ENCODE assay signal across 1 cellular context in genomic region chr7:22859676-22860290, GRCh38.
TF ChIP-seq lines count a peak whose summit lies in the region.

No MANE protein-coding gene starts in this region.

TF ChIP-seq in SK-N-SH, 30 proteins besides CTCF, POLR2A, EP300 and RAD21 (continued from another document):
- no peak for TF ChIP-seq CHD2 (IDR thresholded peaks at IDR 0.05; ENCODE audit: low read length, partially characterized antibody)
- no peak for TF ChIP-seq TEAD4 (IDR thresholded peaks at IDR 0.05; ENCODE audit: borderline replicate concordance, insufficient read depth)
- no peak for TF ChIP-seq NFIC (IDR thresholded peaks at IDR 0.05; ENCODE audit: borderline replicate concordance)
- no peak for TF ChIP-seq TAF1 (IDR thresholded peaks at IDR 0.05; ENCODE audit: borderline replicate concordance, low read depth, low read length)
- TF ChIP-seq MEF2A (IDR thresholded peaks at IDR 0.05; ENCODE audit: borderline replicate concordance, low read depth): no peak
- no peak for TF ChIP-seq EZH2phosphoT487 (IDR thresholded peaks at IDR 0.05; ENCODE audit: borderline replicate concordance, low read depth)
- no peak for TF ChIP-seq SIN3A (IDR thresholded peaks at IDR 0.05; ENCODE audit: borderline replicate concordance, low read depth, low read length)
- TF ChIP-seq FOSL2 (IDR thresholded peaks at IDR 0.05; ENCODE audit: borderline replicate concordance, low read depth): no peak
- no peak for TF ChIP-seq YY1 (IDR thresholded peaks at IDR 0.05; ENCODE audit: low read depth)
- TF ChIP-seq POLR2AphosphoS5 (IDR thresholded peaks at IDR 0.05; ENCODE audit: low read depth, low read length): no peak
